24 cellular contexts compared by ENCODE assay signal in the genomic region with DNA sequence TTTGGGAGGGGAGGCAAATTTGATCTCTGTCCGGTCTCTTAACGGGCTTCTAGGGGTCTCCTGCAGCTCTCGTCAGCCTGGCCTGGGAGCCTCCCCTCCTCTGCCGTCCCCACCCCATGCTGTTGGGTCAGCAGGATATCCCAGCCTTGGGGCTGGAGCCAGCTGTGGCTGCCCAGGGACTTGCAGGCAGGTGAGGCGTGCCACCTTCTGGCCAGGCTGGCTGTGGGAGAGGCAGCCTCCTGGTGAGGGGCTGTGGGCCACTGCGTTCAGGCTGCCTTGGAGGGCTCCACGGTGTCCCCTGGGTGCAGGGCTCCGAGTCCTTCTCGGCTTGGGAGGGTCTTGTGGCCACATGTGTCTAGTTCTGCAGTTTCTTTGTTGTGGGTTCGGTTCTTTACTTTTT. TPM values are rescaled to one million over a fixed set of nuclear protein-coding genes. Genes with fewer than 3 reads are reported as not detected.
DNase-seq lines count a peak whose midpoint lies in the region; ATAC-seq and TF ChIP-seq lines count a peak whose summit lies in the region.
"Had no signal": no experiment of that assay in that cellular context is flagged by ENCODE, and none has a peak within 500 bp of the region (broad histone marks: within the 10 kb centered on the region; RNA-seq: fewer than 3 reads in every experiment).

No MANE protein-coding gene starts in this region.

- H3K23me2 ChIP-seq in H9 (ENCODE audit: insufficient read length, low read depth, low read length, poor library complexity, severe bottlenecking) = no peaks in the 10 kb centered on the region

- H3T11ph ChIP-seq in H9 (ENCODE audit: low read length) = no peak overlapping the region

- H3K14ac ChIP-seq in H9 (ENCODE audit: insufficient read depth, low read length) = no peak overlapping the region

- no peak overlapping the region for H3K56ac ChIP-seq in H9 (ENCODE audit: insufficient read length, low read depth, low read length)

- H3K9me3 Mint-ChIP-seq in H9 = no peaks in the 10 kb centered on the region; a peak in 1 of 5 replicates
- no peaks in the 10 kb centered on the region for H3K9me3 Mint-ChIP-seq in CD4-positive, alpha-beta T cell
- H3K9me3 Mint-ChIP-seq: neural progenitor cell; stimulated activated naive B cell treated with anti-CD40 and anti-IgM and Interleukin-4, amounts not matched to agents 10 μg/mL and 1 μg/mL and 100 μg/mL, for 72 hours had no signal

- H2BK5ac ChIP-seq in H9 (ENCODE audit: insufficient read length, low read length) = no peak overlapping the region

- H3K4me3 ChIP-seq in gastrocnemius medialis (no peak overlapping the region), brain microvascular endothelial cell (ENCODE audit: low read depth, low read length) (no peak overlapping the region), aorta (ENCODE audit: low read length in 2 of 2) (no peak overlapping the region)
- H3K4me3 ChIP-seq: neural progenitor cell had no signal

- no peaks in the 10 kb centered on the region; the same call in 1 of the 2 replicates for H3K79me2 ChIP-seq in H9 (ENCODE audit: insufficient read depth, low read length)

- H2BK12ac ChIP-seq in H9 (ENCODE audit: insufficient read length, low read depth, low read length) = no peak overlapping the region

- no peaks in the 10 kb centered on the region for H3K27me3 ChIP-seq in H9 (ENCODE audit: insufficient read depth, low read length)
- H3K27me3 ChIP-seq in gastrocnemius medialis = no peaks in the 10 kb centered on the region
- no peaks in the 10 kb centered on the region for H3K27me3 ChIP-seq in brain microvascular endothelial cell (replicated peaks)
- H3K27me3 ChIP-seq in CD4-positive, alpha-beta T cell (ENCODE audit: control insufficient read depth, insufficient read depth, low read length) = no peaks in the 10 kb centered on the region
- no peaks in the 10 kb centered on the region for H3K27me3 ChIP-seq in aorta (ENCODE audit: control insufficient read depth in 1 of 2, insufficient read depth in 2 of 2, low read length in 1 of 2)
- H3K27me3 ChIP-seq: neural progenitor cell had no signal

- WGBS in H9 (ENCODE audit: extremely low coverage, insufficient read length, low lambda C conversion rate) = no CpG with 5 or more reads among the region's 10 CpGs
- WGBS in aorta, 2 donors = 97 to 99% methylated on average over 9 to 10 of the region's 10 CpGs

- CTCF ChIA-PET in CD4-positive, alpha-beta T cell (lab: Charles Lee) = no interaction called here

- no peak for TF ChIP-seq POLR2A in gastrocnemius medialis (IDR thresholded peaks at IDR 0.05)

- ATAC-seq in gastrocnemius medialis (peak in 1 of 2 donors; percentile 15), aorta (ENCODE audit: low FRiP score) (no peak)
- ATAC-seq in CD4-positive, alpha-beta T cell (ENCODE audit: poor library complexity) = no peak
- ATAC-seq: stimulated activated naive B cell treated with anti-CD40 and anti-IgM and Interleukin-4, amounts not matched to agents 10 μg/mL and 1 μg/mL and 100 μg/mL, for 72 hours had no signal

- no peaks in the 10 kb centered on the region for H3K79me1 ChIP-seq in H9 (ENCODE audit: insufficient read depth, low read depth, low read length, poor library complexity, severe bottlenecking)

- no peak overlapping the region for H3K4me3 Mint-ChIP-seq in H9
- no peak overlapping the region for H3K4me3 Mint-ChIP-seq in CD4-positive, alpha-beta T cell
- H3K4me3 Mint-ChIP-seq: neural progenitor cell; stimulated activated naive B cell treated with anti-CD40 and anti-IgM and Interleukin-4, amounts not matched to agents 10 μg/mL and 1 μg/mL and 100 μg/mL, for 72 hours had no signal

- H3K9ac ChIP-seq in H9 (ENCODE audit: extremely low read depth, insufficient read length, low read length) = no peak overlapping the region
- H3K9ac ChIP-seq: neural progenitor cell had no signal

- H2AFZ ChIP-seq in H9 (ENCODE audit: low read length) = no peak overlapping the region
- H2AFZ ChIP-seq: neural progenitor cell had no signal

- H3K9me3 ChIP-seq in H9 (ENCODE audit: control insufficient read depth, low read depth, low read length) (no peaks in the 10 kb centered on the region), gastrocnemius medialis (no peaks in the 10 kb centered on the region), aorta (ENCODE audit: control insufficient read depth, low read length) (no peaks in the 10 kb centered on the region)
- H3K9me3 ChIP-seq in CD4-positive, alpha-beta T cell (ENCODE audit: control insufficient read depth, low read length) = no peaks in the 10 kb centered on the region

- TF ChIP-seq CTCF in H9 (conservative IDR thresholded peaks at IDR 0.05) (no peak), gastrocnemius medialis (IDR thresholded peaks at IDR 0.05 in 4 of 5, conservative IDR thresholded peaks at IDR 0.05 in 1 of 5) (no peak), brain microvascular endothelial cell (IDR thresholded peaks at IDR 0.05; ENCODE audit: low read depth, low read length, missing control alignments) (no peak)
- no peak for TF ChIP-seq CTCF in CD4-positive, alpha-beta T cell (IDR thresholded peaks at IDR 0.05)

- no peak overlapping the region for H3K4me2 ChIP-seq in H9 (ENCODE audit: insufficient read depth, insufficient read length, low read length)
- H3K4me2 ChIP-seq: neural progenitor cell had no signal

- peak; percentile 32 for DNase-seq in H9
- peak; percentile 64 for DNase-seq in NCI-H510A treated with DMSO at 0.1 percent for 48 hours (lab: John Stamatoyannopoulos, UW)
- no peak for DNase-seq in epithelial cell of prostate (ENCODE audit: low read depth, low spot score)
- DNase-seq in gastrocnemius medialis = peak; percentile 32 to 86
- DNase-seq in brain microvascular endothelial cell = no peak
- no peak for DNase-seq in CD4-positive, alpha-beta T cell
- no peak for DNase-seq in aorta
- DNase-seq: activated CD4-positive, alpha-beta T cell treated with anti-CD3 and anti-CD28 coated beads for 4 hours; activated CD8-positive, alpha-beta memory T cell treated with anti-CD3 and anti-CD28 coated beads for 24 hours; activated gamma-delta T cell; activated T-cell treated with anti-CD3 and anti-CD28 coated beads, Interleukin-2, amount 50 U/mL, for 1 hour; NCI-H1092; NCI-H187 treated with DMSO at 0.1 percent for 48 hours; NCI-H774; stimulated activated CD4-positive, alpha-beta T cell treated with anti-CD3 and anti-CD28 coated beads, Interleukin-4, amount 100 ng/mL, for 4 hours; stimulated activated naive B cell treated with anti-CD40 and anti-IgM and Interleukin-4, amounts not matched to agents 10 μg/mL and 1 μg/mL and 100 μg/mL, for 72 hours had no signal

- H4K5ac ChIP-seq in H9 (ENCODE audit: insufficient read length, low read depth, low read length) = no peak overlapping the region

- no peak overlapping the region for H2BK120ac ChIP-seq in H9 (ENCODE audit: low read depth, low read length, poor library complexity, severe bottlenecking)

- H3K4me1 ChIP-seq in H9 (ENCODE audit: insufficient read depth, low read length) (no peaks in the 10 kb centered on the region), gastrocnemius medialis (peaks cover 31 to 37% of the 10 kb centered on the region in 2 donors), aorta (ENCODE audit: control insufficient read depth in 1 of 2, insufficient read depth in 2 of 2, low read length in 2 of 2) (no peaks in the 10 kb centered on the region)

- no peak overlapping the region for H2AK5ac ChIP-seq in H9 (ENCODE audit: insufficient read length, low read length)

- H3K27ac ChIP-seq in H9 (ENCODE audit: insufficient read length, low read depth, low read length) (no peak overlapping the region), epithelial cell of prostate (peak overlapping the region; percentile 95), gastrocnemius medialis (peak overlapping the region; percentile 82 to 90 (median 85)), brain microvascular endothelial cell (no peak overlapping the region), aorta (ENCODE audit: low read depth in 1 of 2, low read length in 2 of 2) (no peak overlapping the region)
- no peak overlapping the region for H3K27ac ChIP-seq in CD4-positive, alpha-beta T cell (ENCODE audit: low read depth, low read length)
- H3K27ac ChIP-seq: neural progenitor cell had no signal

- H4K20me1 ChIP-seq in H9 (ENCODE audit: control insufficient read depth, insufficient read depth, insufficient read length) = no peaks in the 10 kb centered on the region

- in situ Hi-C loops in gastrocnemius medialis (cut with MboI; ENCODE audit: low sequenced_read_pairs in 4 of 4) (loop anchor here in 3 of 4 donors (10.0 kb wide), 1 partner anchor 128 kb away; no protein-coding TSS in a partner anchor), brain microvascular endothelial cell (cut with HindIII; ENCODE audit: low pct_ligation_motif_present, low sequenced_read_pairs) (no loop called here)

- peaks cover 33 to 53% (median 42%) of the 10 kb centered on the region in 3 experiments for H3K36me3 Mint-ChIP-seq in H9 (ENCODE audit: insufficient read depth in 1 of 3, low read depth in 3 of 3)
- peaks cover 11% of the 10 kb centered on the region for H3K36me3 Mint-ChIP-seq in CD4-positive, alpha-beta T cell (ENCODE audit: low read depth)

- H3K23ac ChIP-seq in H9 (ENCODE audit: insufficient read length, low read depth, low read length) = no peak overlapping the region

- no peaks in the 10 kb centered on the region for H3K27me3 Mint-ChIP-seq in H9 (ENCODE audit: low read depth)
- no peaks in the 10 kb centered on the region for H3K27me3 Mint-ChIP-seq in CD4-positive, alpha-beta T cell
- H3K27me3 Mint-ChIP-seq: stimulated activated naive B cell treated with anti-CD40 and anti-IgM and Interleukin-4, amounts not matched to agents 10 μg/mL and 1 μg/mL and 100 μg/mL, for 72 hours had no signal

- H3K36me3 ChIP-seq in gastrocnemius medialis (peaks cover 0 to 7% of the 10 kb centered on the region in 2 donors), brain microvascular endothelial cell (replicated peaks) (peaks cover 2% of the 10 kb centered on the region), aorta (ENCODE audit: control insufficient read depth in 1 of 2, insufficient read depth in 2 of 2, low read length in 1 of 2) (peaks cover 0 to 5% of the 10 kb centered on the region in 2 donors)
- H3K36me3 ChIP-seq: neural progenitor cell had no signal

- peak overlapping the region in 1 of 3 experiments; percentile 68; a peak in 1 of 7 replicates for H3K27ac Mint-ChIP-seq in H9
- H3K27ac Mint-ChIP-seq in CD4-positive, alpha-beta T cell = no peak overlapping the region
- H3K27ac Mint-ChIP-seq: neural progenitor cell; stimulated activated naive B cell treated with anti-CD40 and anti-IgM and Interleukin-4, amounts not matched to agents 10 μg/mL and 1 μg/mL and 100 μg/mL, for 72 hours had no signal

- POLR2A ChIA-PET in CD4-positive, alpha-beta T cell (lab: Charles Lee) = no interaction called here

- H3K18ac ChIP-seq in H9 (ENCODE audit: insufficient read length, low read depth, low read length) = no peak overlapping the region

- no peak overlapping the region for H2BK20ac ChIP-seq in H9 (ENCODE audit: low read depth, low read length, poor library complexity, severe bottlenecking)

- peaks cover 5% of the 10 kb centered on the region in 2 experiments for H3K4me1 Mint-ChIP-seq in H9
- peaks cover 17% of the 10 kb centered on the region for H3K4me1 Mint-ChIP-seq in CD4-positive, alpha-beta T cell (ENCODE audit: low read depth)

- no peak overlapping the region for H2BK15ac ChIP-seq in H9 (ENCODE audit: low read depth, low read length)

- no peak overlapping the region for H4K8ac ChIP-seq in H9 (replicated peaks; ENCODE audit: insufficient read length, low read depth, low read length)

- H4K91ac ChIP-seq in H9 (ENCODE audit: insufficient read length, low read depth, low read length) = no peak overlapping the region

- intact Hi-C loops in gastrocnemius medialis (cut with DNase I; ENCODE audit: low total_unique reads) = loop anchor here (10.0 kb wide), 1 partner anchor 268 kb away; no protein-coding TSS in a partner anchor
- intact Hi-C loops in CD4-positive, alpha-beta T cell (cut with DNase I, micrococcal nuclease) = loop anchor here in 1 of 2 experiments (10.0 kb wide), 2 partner anchors 208 to 258 kb away; no protein-coding TSS in a partner anchor
- intact Hi-C loops in aorta (cut with DNase I) = loop anchor here in 1 of 2 donors (10.0 kb wide), 1 partner anchor 88 kb away; no protein-coding TSS in a partner anchor

- H3K4ac ChIP-seq in H9 (ENCODE audit: low read depth, low read length) = no peak overlapping the region

RNA-seq across cellular contexts. Expression of a gene that starts 34.6 kb away (rescaled TPM):
- total RNA-seq in H9 (2021) = 123 and 129 TPM in 2 replicates
- total RNA-seq in gastrocnemius medialis = 10 to 100 TPM; 18.0 to 50.4 (median 33.3) TPM
- total RNA-seq in CD4-positive, alpha-beta T cell = 10 to 100 TPM; 74.6 to 80.3 TPM
- 100 to 1,000 TPM in 1 of 2 donors, 10 to 100 TPM in 1; 97.1 to 125 TPM for total RNA-seq in aorta
- polyA plus RNA-seq in aorta = 100 to 1,000 TPM in 1 of 2 donors, 10 to 100 TPM in 1; 20.0 to 182 TPM

RNA-seq across cellular contexts. Expression of a gene that starts 51.0 kb away (rescaled TPM):
- total RNA-seq in H9 (2021) = 23.6 and 28.3 TPM in 2 replicates
- 1 to 10 TPM; 1.1 to 5.5 (median 2.7) TPM for total RNA-seq in gastrocnemius medialis
- total RNA-seq in CD4-positive, alpha-beta T cell = 1 to 10 TPM; 4.2 to 4.9 TPM
- 10 to 100 TPM; 10.8 to 23.0 TPM for total RNA-seq in aorta
- 10 to 100 TPM; 14.0 to 20.9 TPM for polyA plus RNA-seq in aorta
- total RNA-seq: Daoy had no signal

RNA-seq across cellular contexts. Expression of a gene that starts 53.4 kb away (rescaled TPM):
- total RNA-seq in H9 (2021) = 0.09 TPM in 1 of 2 replicates, not detected in the other
- 10 to 100 TPM in 2 of 4 donors, 1 to 10 TPM in 2; 2.5 to 17.8 (median 11.7) TPM for total RNA-seq in gastrocnemius medialis
- total RNA-seq in CD4-positive, alpha-beta T cell = not detected
- under 1 TPM in 1 of 2 donors, not detected in 1; 0.21 TPM for total RNA-seq in aorta
- polyA plus RNA-seq in aorta = under 1 TPM in 1 of 2 donors, not detected in 1; 0.10 TPM
- total RNA-seq: Daoy; fibroblast of villous mesenchyme; H1; left cardiac atrium; posterior vena cava; sciatic nerve; T-helper 2 cell treated with Interferon-gamma antibody and Interleukin-4, amounts not matched to agents 100 ng/mL and 5 ng/mL, for 36 hours had no signal
- polyA plus RNA-seq: H1 had no signal

Comparison
In these comparisons a context has a peak if more than half of its experiments do, and no peak if none do; other contexts are left out.
1. DNase-seq: peak in H9 (single experiment), NCI-H510A treated with DMSO at 0.1 percent for 48 hours (single experiment) and gastrocnemius medialis (2 of 2); none in epithelial cell of prostate (single experiment), brain microvascular endothelial cell (single experiment), CD4-positive, alpha-beta T cell (0 of 10) and aorta (0 of 2).
2. H3K27ac ChIP-seq: peak in epithelial cell of prostate (single experiment) and gastrocnemius medialis (4 of 4); none in H9 (single experiment), brain microvascular endothelial cell (single experiment), CD4-positive, alpha-beta T cell (single experiment) and aorta (0 of 2).